Comparison of ENCODE assay signal across 10 cellular contexts in genomic region chr5:83844320-83845068, GRCh38.
DNase-seq lines count a peak whose midpoint lies in the region; ATAC-seq and TF ChIP-seq lines count a peak whose summit lies in the region.
"Had no signal": no experiment of that assay in that cellular context is flagged by ENCODE, and none has a peak within 500 bp of the region (broad histone marks: within the 10 kb centered on the region; RNA-seq: fewer than 3 reads in every experiment).

No MANE protein-coding gene starts in this region.

- DNase-seq in AG10803 (ENCODE audit: low read depth) = peak; percentile 96
- DNase-seq in left lung = peak; percentile 39 to 44
- DNase-seq in DMS153 (lab: John Stamatoyannopoulos, UW) = no peak
- DNase-seq in NCI-H524 (lab: John Stamatoyannopoulos, UW) = no peak
- DNase-seq in NCI-H2029 (lab: John Stamatoyannopoulos, UW) = no peak

- no peaks in the 10 kb centered on the region for H3K27me3 Mint-ChIP-seq in T-helper 1 cell treated with Interleukin-12 subunit alpha and Interleukin-12 subunit beta and Interleukin-4 antibody, amounts not matched to agents 30 μg/mL and 1 μg/mL, for 36 hours (ENCODE audit: low read depth)

- TF ChIP-seq CTCF in AG10803 (conservative IDR thresholded peaks at IDR 0.05; ENCODE audit: low read length) (no peak), left lung (IDR thresholded peaks at IDR 0.05) (no peak)

- H3K9me3 Mint-ChIP-seq in T-helper 1 cell treated with Interleukin-12 subunit alpha and Interleukin-12 subunit beta and Interleukin-4 antibody, amounts not matched to agents 30 μg/mL and 1 μg/mL, for 36 hours = peaks cover 15% of the 10 kb centered on the region

- no peaks in the 10 kb centered on the region for H3K4me1 ChIP-seq in left lung

- no peak overlapping the region for H3K4me3 ChIP-seq in AG10803 (ENCODE audit: low read length)
- no peak overlapping the region for H3K4me3 ChIP-seq in left lung

- peaks cover 18% of the 10 kb centered on the region for H3K4me1 Mint-ChIP-seq in T-helper 1 cell treated with Interleukin-12 subunit alpha and Interleukin-12 subunit beta and Interleukin-4 antibody, amounts not matched to agents 30 μg/mL and 1 μg/mL, for 36 hours (ENCODE audit: low read depth)

- ATAC-seq in GM19025 (IDR thresholded peaks at IDR 0.05; ENCODE audit: low read depth, unreplicated experiment) = peak; percentile 98
- ATAC-seq in HG03064 (IDR thresholded peaks at IDR 0.05; ENCODE audit: low read depth, unreplicated experiment) = peak; percentile 98
- ATAC-seq in left lung = peak; percentile 95

- no peaks in the 10 kb centered on the region for H3K9me3 ChIP-seq in left lung

- peaks cover 5% of the 10 kb centered on the region for H3K36me3 Mint-ChIP-seq in T-helper 1 cell treated with Interleukin-12 subunit alpha and Interleukin-12 subunit beta and Interleukin-4 antibody, amounts not matched to agents 30 μg/mL and 1 μg/mL, for 36 hours (ENCODE audit: low read depth)

- peak overlapping the region; percentile 61 for H3K4me3 Mint-ChIP-seq in T-helper 1 cell treated with Interleukin-12 subunit alpha and Interleukin-12 subunit beta and Interleukin-4 antibody, amounts not matched to agents 30 μg/mL and 1 μg/mL, for 36 hours

- no peaks in the 10 kb centered on the region for H3K36me3 ChIP-seq in left lung

- peak overlapping the region; percentile 83 for H3K27ac Mint-ChIP-seq in T-helper 1 cell treated with Interleukin-12 subunit alpha and Interleukin-12 subunit beta and Interleukin-4 antibody, amounts not matched to agents 30 μg/mL and 1 μg/mL, for 36 hours

- no peak overlapping the region for H3K27ac ChIP-seq in left lung
- H3K27ac ChIP-seq: epithelial cell of prostate, HL-60 had no signal

- intact Hi-C loops in left lung (cut with DNase I) = no loop called here

- no peaks in the 10 kb centered on the region for H3K27me3 ChIP-seq in left lung

Comparison
In these comparisons a context has a peak if more than half of its experiments do, and no peak if none do; other contexts are left out.
1. DNase-seq: peak in AG10803 (single experiment) and left lung (2 of 2); none in DMS153 (single experiment), NCI-H524 (0 of 2) and NCI-H2029 (single experiment).
2. Peak in every context shown above with its lines, with median percentiles within 50 percentile points of each other: ATAC-seq.